ENCODE assay signal across 9 cellular contexts in the genomic region with DNA sequence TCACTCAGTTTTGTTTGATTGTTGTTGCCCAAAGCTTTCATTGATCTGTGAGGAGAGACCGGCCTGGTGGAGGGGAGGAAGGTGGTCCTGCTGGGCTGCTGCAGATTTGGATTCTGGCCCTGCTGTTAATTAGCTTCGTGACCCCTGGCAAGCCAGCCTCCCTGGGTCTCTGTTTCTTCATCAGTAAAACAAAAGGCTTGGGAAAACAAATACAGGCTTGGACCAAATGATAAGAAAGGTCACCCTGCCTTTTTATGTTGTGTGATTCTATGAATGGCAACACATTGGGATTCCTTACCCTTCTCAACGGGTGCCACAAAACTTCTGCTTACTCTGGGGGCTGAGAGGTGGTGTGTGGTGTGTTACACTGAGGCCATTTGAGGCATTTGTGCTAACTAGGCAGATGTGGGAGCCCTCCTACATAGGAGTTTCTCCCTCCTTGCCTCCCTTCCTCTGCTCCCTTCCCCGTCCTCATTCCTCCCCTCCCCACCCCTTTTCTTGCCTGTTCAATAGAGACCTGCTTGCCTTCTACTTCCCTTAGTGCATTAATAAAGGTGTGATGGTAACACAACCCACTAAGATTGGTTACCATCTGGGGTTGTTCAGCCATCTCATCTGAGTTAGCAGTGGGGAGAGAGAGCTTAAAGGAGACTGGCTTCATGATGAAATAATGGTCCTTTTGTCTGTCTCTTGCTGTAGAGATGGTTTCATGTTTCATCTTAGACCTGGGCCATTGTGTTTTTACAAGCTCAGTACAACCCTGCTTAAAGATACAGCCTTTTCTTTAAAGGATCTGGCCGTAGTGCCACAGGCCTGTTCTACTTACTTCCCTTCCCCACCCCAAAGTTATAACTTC.
DNase-seq lines count a peak whose midpoint lies in the region; ATAC-seq and TF ChIP-seq lines count a peak whose summit lies in the region.
"Had no signal": no experiment of that assay in that cellular context is flagged by ENCODE, and none has a peak within 500 bp of the region (broad histone marks: within the 10 kb centered on the region; RNA-seq: fewer than 3 reads in every experiment).

No MANE protein-coding gene starts in this region.

- peak overlapping the region in 1 of 2 donors; percentile 9 for H3K9ac ChIP-seq in colonic mucosa (ENCODE audit: low read depth in 2 of 2, low read length in 2 of 2)

- H3K36me3 ChIP-seq in colonic mucosa (no peaks in the 10 kb centered on the region), aorta (ENCODE audit: control insufficient read depth in 1 of 2, insufficient read depth in 2 of 2, low read length in 1 of 2) (peaks cover 0 to 2% of the 10 kb centered on the region in 2 donors)

- peak overlapping the region; percentile 54 for H3K27ac ChIP-seq in colonic mucosa
- H3K27ac ChIP-seq in aorta (ENCODE audit: low read depth in 1 of 2, low read length in 2 of 2), result no peak overlapping the region

- WGBS in aorta, 2 donors, result 64 to 75% methylated on average over 5 of the region's 5 CpGs

- H3K4me1 ChIP-seq in colonic mucosa, result peaks cover 17% of the 10 kb centered on the region
- peaks cover 3 to 12% of the 10 kb centered on the region in 2 donors for H3K4me1 ChIP-seq in aorta (ENCODE audit: control insufficient read depth in 1 of 2, insufficient read depth in 2 of 2, low read length in 2 of 2)

- peak; percentile 67 for TF ChIP-seq EP300 in Ishikawa (IDR thresholded peaks at IDR 0.05; ENCODE audit: borderline replicate concordance)

- peak; percentile 81 for ATAC-seq in left colon
- ATAC-seq in aorta (ENCODE audit: low FRiP score), result no peak

- DNase-seq in A172 (ENCODE audit: low spot score) (peak; percentile 34), colonic mucosa (peak; percentile 32), left colon (no peak), activated gamma-delta T cell (lab: John Stamatoyannopoulos, UW) (no peak), NOMO-1 (lab: John Stamatoyannopoulos, UW; ENCODE audit: unreplicated experiment in 2 of 2) (no peak), aorta (no peak), NCI-H2227 (lab: John Stamatoyannopoulos, UW; ENCODE audit: unreplicated experiment) (no peak)
- DNase-seq: NCI-H510A had no signal

- intact Hi-C loops in colonic mucosa (cut with DNase I), result no loop called here
- intact Hi-C loops in left colon (cut with DNase I, micrococcal nuclease), result no loop called here
- intact Hi-C loops in aorta (cut with DNase I), result no loop called here

- H3K27me3 ChIP-seq in colonic mucosa (no peaks in the 10 kb centered on the region), aorta (ENCODE audit: control insufficient read depth in 1 of 2, insufficient read depth in 2 of 2, low read length in 1 of 2) (no peaks in the 10 kb centered on the region)

- no peak for TF ChIP-seq RAD21 in Ishikawa (IDR thresholded peaks at IDR 0.05; ENCODE audit: low read depth)

- H3K4me3 ChIP-seq in colonic mucosa, result no peak overlapping the region
- no peak overlapping the region for H3K4me3 ChIP-seq in aorta (ENCODE audit: low read length in 2 of 2)

- no peak for TF ChIP-seq CTCF in colonic mucosa (IDR thresholded peaks at IDR 0.05)

- H3K9me3 ChIP-seq in colonic mucosa (no peaks in the 10 kb centered on the region), aorta (ENCODE audit: control insufficient read depth, low read length) (no peaks in the 10 kb centered on the region)

TF ChIP-seq in Ishikawa, 13 proteins besides CTCF, POLR2A, EP300 and RAD21:
- peak; percentile 76 for TF ChIP-seq CEBPB (IDR thresholded peaks at IDR 0.05)
- peak; percentile 28; the same call in 1 of the 2 replicates for TF ChIP-seq FOXM1 (IDR thresholded peaks at IDR 0.05; ENCODE audit: borderline replicate concordance, low read depth)
- TF ChIP-seq NFIC (IDR thresholded peaks at IDR 0.05), result no peak; the same call in none of the 2 replicates
- 0 out of 2 replicates have a peak, but pooled peaks have one; percentile 6 for TF ChIP-seq TEAD4 (IDR thresholded peaks at IDR 0.05)
- TF ChIP-seq YY1 (IDR thresholded peaks at IDR 0.05; ENCODE audit: low read depth), result peak; percentile 59; the same call in 1 of the 2 replicates
- no peak for TF ChIP-seq TAF1 (IDR thresholded peaks at IDR 0.05; ENCODE audit: low read depth)
- no peak for TF ChIP-seq CREB1 (IDR thresholded peaks at IDR 0.05; ENCODE audit: low read depth)
- no peak for TF ChIP-seq ZBTB7A (IDR thresholded peaks at IDR 0.05; ENCODE audit: low read depth)
- TF ChIP-seq, protein P1, sequence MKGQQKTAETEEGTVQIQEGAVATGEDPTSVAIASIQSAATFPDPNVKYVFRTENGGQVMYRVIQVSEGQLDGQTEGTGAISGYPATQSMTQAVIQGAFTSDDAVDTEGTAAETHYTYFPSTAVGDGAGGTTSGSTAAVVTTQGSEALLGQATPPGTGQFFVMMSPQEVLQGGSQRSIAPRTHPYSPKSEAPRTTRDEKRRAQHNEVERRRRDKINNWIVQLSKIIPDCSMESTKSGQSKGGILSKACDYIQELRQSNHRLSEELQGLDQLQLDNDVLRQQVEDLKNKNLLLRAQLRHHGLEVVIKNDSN (IDR thresholded peaks at IDR 0.05), result no peak
- peak; percentile 21; the same call in 1 of the 2 replicates for TF ChIP-seq TCF12 (IDR thresholded peaks at IDR 0.05; ENCODE audit: low read depth)
- no peak for TF ChIP-seq EGR1 (IDR thresholded peaks at IDR 0.05)
- 0 out of 2 replicates have a peak, but pooled peaks have one; percentile 8 for TF ChIP-seq MAX (IDR thresholded peaks at IDR 0.05)
- TF ChIP-seq REST (IDR thresholded peaks at IDR 0.05; ENCODE audit: low read depth), result no peak

Comparison
In these comparisons a context has a peak if more than half of its experiments do, and no peak if none do; other contexts are left out.
1. DNase-seq: peak in A172 (single experiment) and colonic mucosa (single experiment); none in left colon (0 of 2), activated gamma-delta T cell (single experiment), NOMO-1 (0 of 2), aorta (0 of 2) and NCI-H2227 (single experiment).